In the genomic region with DNA sequence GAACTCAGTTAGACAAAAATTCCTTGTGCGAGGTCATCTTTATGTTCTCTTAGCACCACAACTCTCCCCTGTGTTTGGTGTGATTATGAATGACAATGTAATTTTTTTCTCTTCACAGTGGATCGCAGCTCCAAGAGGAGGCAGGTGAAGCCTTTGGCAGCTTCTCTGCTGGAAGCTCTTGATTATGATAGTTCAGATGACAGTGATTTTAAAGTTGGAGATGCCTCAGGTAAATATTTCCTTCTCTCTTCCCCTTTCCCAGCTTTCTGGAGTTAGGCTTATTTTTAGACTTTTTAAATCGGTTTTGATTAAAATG, we compare ENCODE assay signal across 8 cellular contexts. TPM values are rescaled to one million over a fixed set of nuclear protein-coding genes. Genes with fewer than 3 reads are reported as not detected.
DNase-seq lines count a peak whose midpoint lies in the region; ATAC-seq and TF ChIP-seq lines count a peak whose summit lies in the region.

No MANE protein-coding gene starts in this region.

- no peak for TF ChIP-seq EP300 in SK-N-SH (IDR thresholded peaks at IDR 0.05; ENCODE audit: borderline replicate concordance in 1 of 2, low read depth in 1 of 2, low read length in 1 of 2)

- H4K20me1 ChIP-seq in SK-N-SH (ENCODE audit: insufficient read depth) = no peaks in the 10 kb centered on the region; the same call in 1 of the 2 replicates

- peak overlapping the region; percentile 97 for H3K27ac Mint-ChIP-seq in glutamatergic neuron (ENCODE audit: unreplicated experiment)
- H3K27ac Mint-ChIP-seq in stimulated activated naive B cell treated with anti-CD40 and anti-IgM and Interleukin-4, amounts not matched to agents 10 μg/mL and 1 μg/mL and 100 μg/mL, for 72 hours = peak overlapping the region; percentile 92

- peaks cover 4% of the 10 kb centered on the region; the same call in 1 of the 2 replicates for H3K4me1 ChIP-seq in BE2C
- peaks cover 9 to 25% of the 10 kb centered on the region in 2 experiments; a peak in 3 of 4 replicates for H3K4me1 ChIP-seq in SK-N-SH (ENCODE audit: control insufficient read depth in 1 of 2, insufficient read depth in 2 of 2, low read depth in 1 of 2, low read length in 1 of 2)

- no peaks in the 10 kb centered on the region for H3K27me3 ChIP-seq in BE2C
- no peaks in the 10 kb centered on the region for H3K27me3 ChIP-seq in SK-N-SH (ENCODE audit: insufficient read depth)

- TF ChIP-seq CTCF in BE2C (IDR thresholded peaks at IDR 0.05; ENCODE audit: low read depth, low read length) (no peak), SK-N-SH (IDR thresholded peaks at IDR 0.05) (no peak), glutamatergic neuron (IDR thresholded peaks at IDR 0.05; ENCODE audit: partially characterized antibody, unreplicated experiment) (no peak)

- H3K4me3 Mint-ChIP-seq in glutamatergic neuron (ENCODE audit: unreplicated experiment) = peak overlapping the region; percentile 98
- peak overlapping the region; percentile 88 to 95 for H3K4me3 Mint-ChIP-seq in stimulated activated naive B cell treated with anti-CD40 and anti-IgM and Interleukin-4, amounts not matched to agents 10 μg/mL and 1 μg/mL and 100 μg/mL, for 72 hours

- no peak for DNase-seq in BE2C
- no peak for DNase-seq in SK-N-SH
- no peak for DNase-seq in glutamatergic neuron
- DNase-seq in stimulated activated naive B cell treated with anti-CD40 and anti-IgM and Interleukin-4, amounts not matched to agents 10 μg/mL and 1 μg/mL and 100 μg/mL, for 72 hours = no peak
- DNase-seq in putamen (ENCODE audit: low spot score) = no peak
- no peak for DNase-seq in SK-N-DZ (ENCODE audit: low spot score)

- H3K4me2 ChIP-seq in SK-N-SH = peak overlapping the region; percentile 77

- POLR2A ChIA-PET in SK-N-SH (lab: Yijun Ruan, JAX) = interaction anchor here (0.7 to 2.7 kb wide), 6 partner anchors 10 to 366 kb away, joined by 3 to 43 read pairs (median 3); a partner anchor contains a TSS

- peaks cover 18% of the 10 kb centered on the region for H3K9me3 Mint-ChIP-seq in glutamatergic neuron (ENCODE audit: unreplicated experiment)
- no peaks in the 10 kb centered on the region for H3K9me3 Mint-ChIP-seq in stimulated activated naive B cell treated with anti-CD40 and anti-IgM and Interleukin-4, amounts not matched to agents 10 μg/mL and 1 μg/mL and 100 μg/mL, for 72 hours

- H3K9me3 ChIP-seq in BE2C (no peaks in the 10 kb centered on the region), SK-N-SH (no peaks in the 10 kb centered on the region)

- H2AFZ ChIP-seq in SK-N-SH (ENCODE audit: low read depth) = peak overlapping the region; percentile 87; the same call in 1 of the 2 replicates

- H3F3A ChIP-seq in SK-N-SH (replicated peaks; ENCODE audit: insufficient read depth) = no peaks in the 10 kb centered on the region

- no peak for TF ChIP-seq RAD21 in SK-N-SH (IDR thresholded peaks at IDR 0.05; ENCODE audit: low read length)

- peaks cover 16% of the 10 kb centered on the region for H3K4me1 Mint-ChIP-seq in glutamatergic neuron (ENCODE audit: low read depth, unreplicated experiment)
- peaks cover 20 to 44% of the 10 kb centered on the region in 2 donors for H3K4me1 Mint-ChIP-seq in stimulated activated naive B cell treated with anti-CD40 and anti-IgM and Interleukin-4, amounts not matched to agents 10 μg/mL and 1 μg/mL and 100 μg/mL, for 72 hours

- CTCF ChIA-PET in SK-N-SH (lab: Yijun Ruan, JAX) = interaction anchor here (0.7 to 2.5 kb wide), 4 partner anchors 24 to 319 kb away, joined by 3 to 14 read pairs (median 4); no protein-coding TSS in a partner anchor

- no peaks in the 10 kb centered on the region for H3K9me2 ChIP-seq in SK-N-SH

- H3K9ac ChIP-seq in SK-N-SH = peak overlapping the region; percentile 74

- no peaks in the 10 kb centered on the region for H3K36me3 Mint-ChIP-seq in glutamatergic neuron (ENCODE audit: unreplicated experiment)
- H3K36me3 Mint-ChIP-seq in stimulated activated naive B cell treated with anti-CD40 and anti-IgM and Interleukin-4, amounts not matched to agents 10 μg/mL and 1 μg/mL and 100 μg/mL, for 72 hours = peaks cover 12 to 18% of the 10 kb centered on the region in 2 donors

- H3K36me3 ChIP-seq in BE2C = peaks cover 27% of the 10 kb centered on the region
- H3K36me3 ChIP-seq in SK-N-SH (replicated peaks in 1 of 2; ENCODE audit: control insufficient read depth in 1 of 2, insufficient read depth in 2 of 2, low read length in 1 of 2) = peaks cover 32 to 39% of the 10 kb centered on the region in 2 experiments

- H3K27ac ChIP-seq in SK-N-SH (ENCODE audit: low read depth in 2 of 2, low read length in 1 of 2) = peak overlapping the region in 1 of 2 experiments; percentile 100; a peak in 3 of 4 replicates

- H3K27me3 Mint-ChIP-seq in glutamatergic neuron (ENCODE audit: unreplicated experiment) = peaks cover 4% of the 10 kb centered on the region
- H3K27me3 Mint-ChIP-seq in stimulated activated naive B cell treated with anti-CD40 and anti-IgM and Interleukin-4, amounts not matched to agents 10 μg/mL and 1 μg/mL and 100 μg/mL, for 72 hours = peaks cover 0 to 4% of the 10 kb centered on the region in 2 donors

- H3K4me3 ChIP-seq in BE2C (ENCODE audit: low read depth, low read length) (peak overlapping the region; percentile 91), SK-N-SH (ENCODE audit: low read depth in 2 of 2, low read length in 1 of 2) (peak overlapping the region; percentile 72 to 99)

- 6% methylated on average over 3 of the region's 3 CpGs for WGBS in SK-N-SH (ENCODE audit: low lambda C conversion rate)

- ATAC-seq in GM21723 (IDR thresholded peaks at IDR 0.05; ENCODE audit: unreplicated experiment) (peak; percentile 6), HG03469 (IDR thresholded peaks at IDR 0.05; ENCODE audit: unreplicated experiment) (no peak)
- no peak for ATAC-seq in stimulated activated naive B cell treated with anti-CD40 and anti-IgM and Interleukin-4, amounts not matched to agents 10 μg/mL and 1 μg/mL and 100 μg/mL, for 72 hours (replicated peaks)

- peaks cover 49% of the 10 kb centered on the region for H3K79me2 ChIP-seq in SK-N-SH (ENCODE audit: insufficient read depth)

TF ChIP-seq in SK-N-SH, 30 proteins besides CTCF, POLR2A, EP300 and RAD21:
- TF ChIP-seq MEF2A (IDR thresholded peaks at IDR 0.05; ENCODE audit: borderline replicate concordance, low read depth) = no peak
- no peak for TF ChIP-seq YY1 (IDR thresholded peaks at IDR 0.05; ENCODE audit: low read depth)
- TF ChIP-seq NFIC (IDR thresholded peaks at IDR 0.05; ENCODE audit: borderline replicate concordance) = no peak
- no peak for TF ChIP-seq TAF1 (IDR thresholded peaks at IDR 0.05; ENCODE audit: borderline replicate concordance, low read depth, low read length)
- TF ChIP-seq POLR2AphosphoS5 (IDR thresholded peaks at IDR 0.05; ENCODE audit: low read depth, low read length) = no peak
- TF ChIP-seq SIN3A (IDR thresholded peaks at IDR 0.05; ENCODE audit: borderline replicate concordance, low read depth, low read length) = no peak
- TF ChIP-seq, protein P1, sequence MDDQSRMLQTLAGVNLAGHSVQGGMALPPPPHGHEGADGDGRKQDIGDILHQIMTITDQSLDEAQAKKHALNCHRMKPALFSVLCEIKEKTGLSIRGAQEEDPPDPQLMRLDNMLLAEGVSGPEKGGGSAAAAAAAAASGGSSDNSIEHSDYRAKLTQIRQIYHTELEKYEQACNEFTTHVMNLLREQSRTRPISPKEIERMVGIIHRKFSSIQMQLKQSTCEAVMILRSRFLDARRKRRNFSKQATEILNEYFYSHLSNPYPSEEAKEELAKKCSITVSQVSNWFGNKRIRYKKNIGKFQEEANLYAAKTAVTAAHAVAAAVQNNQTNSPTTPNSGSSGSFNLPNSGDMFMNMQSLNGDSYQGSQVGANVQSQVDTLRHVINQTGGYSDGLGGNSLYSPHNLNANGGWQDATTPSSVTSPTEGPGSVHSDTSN (IDR thresholded peaks at IDR 0.05) = no peak
- no peak for TF ChIP-seq RXRA (IDR thresholded peaks at IDR 0.05; ENCODE audit: borderline replicate concordance, low read depth)
- TF ChIP-seq MXI1 (IDR thresholded peaks at IDR 0.05; ENCODE audit: low read depth, low read length) = no peak

RNA-seq across cellular contexts. Expression of a gene that starts 1.0 kb away (rescaled TPM):
- polyA plus RNA-seq in BE2C (2012; ENCODE audit: insufficient read depth, insufficient read length, low read depth) = 38.4 TPM
- polyA plus RNA-seq in SK-N-SH (2012; rRNA removed) = 19.2 and 19.9 TPM in 2 replicates
- 28.3 and 35.2 TPM in 2 replicates for polyA plus RNA-seq in SK-N-SH (2012; cell fraction: cytosol; rRNA removed)
- 15.5 and 27.1 TPM in 2 replicates for polyA plus RNA-seq in SK-N-SH (2012; cell fraction: nucleus; rRNA removed)
- 90.1 TPM for total RNA-seq in glutamatergic neuron (ENCODE audit: unreplicated experiment)
- 56.7 and 60.2 TPM in 2 replicates for polyA plus RNA-seq in SK-N-DZ (2014; cell fraction: cytosol; rRNA removed)
- 65.5 and 84.5 TPM in 2 replicates for polyA plus RNA-seq in SK-N-DZ (2014; cell fraction: nucleus; rRNA removed)
